8 cellular contexts compared by ENCODE assay signal in genomic region chr21:36059823-36060158, GRCh38. TPM values are rescaled to one million over a fixed set of nuclear protein-coding genes. Genes with fewer than 3 reads are reported as not detected.
DNase-seq lines count a peak whose midpoint lies in the region; ATAC-seq and TF ChIP-seq lines count a peak whose summit lies in the region.

No MANE protein-coding gene starts in this region.

- no peaks in the 10 kb centered on the region for H3K9me3 Mint-ChIP-seq in activated T-helper 1 cell treated with anti-CD3 and anti-CD28 coated beads, Interleukin-12 subunit alpha, Interleukin-12 subunit beta, Interleukin-2, Interleukin-4 antibody, amounts not matched to agents 30 ng/mL and 10 ng/mL and 1 ng/mL, durations not matched to agents 14 hours and 24 hours and 36 hours

- H3K27ac Mint-ChIP-seq in activated T-helper 1 cell treated with anti-CD3 and anti-CD28 coated beads, Interleukin-12 subunit alpha, Interleukin-12 subunit beta, Interleukin-2, Interleukin-4 antibody, amounts not matched to agents 30 ng/mL and 10 ng/mL and 1 ng/mL, durations not matched to agents 14 hours and 24 hours and 36 hours: peak overlapping the region; percentile 98

- H3K4me3 Mint-ChIP-seq in activated T-helper 1 cell treated with anti-CD3 and anti-CD28 coated beads, Interleukin-12 subunit alpha, Interleukin-12 subunit beta, Interleukin-2, Interleukin-4 antibody, amounts not matched to agents 30 ng/mL and 10 ng/mL and 1 ng/mL, durations not matched to agents 14 hours and 24 hours and 36 hours: peak overlapping the region; percentile 93

- H3K4me3 ChIP-seq in GM12875 (ENCODE audit: low read depth, low read length) (peak overlapping the region; percentile 81), gastrocnemius medialis (peak overlapping the region; percentile 74 to 95 (median 86))

- in situ Hi-C loops in gastrocnemius medialis (cut with MboI; ENCODE audit: low sequenced_read_pairs in 4 of 4): no loop called here

- H3K27me3 Mint-ChIP-seq in activated T-helper 1 cell treated with anti-CD3 and anti-CD28 coated beads, Interleukin-12 subunit alpha, Interleukin-12 subunit beta, Interleukin-2, Interleukin-4 antibody, amounts not matched to agents 30 ng/mL and 10 ng/mL and 1 ng/mL, durations not matched to agents 14 hours and 24 hours and 36 hours (ENCODE audit: insufficient read depth): peaks cover 3% of the 10 kb centered on the region

- H3K4me1 ChIP-seq in gastrocnemius medialis: peaks cover 22 to 26% of the 10 kb centered on the region in 2 donors

- intact Hi-C loops in activated T-helper 1 cell treated with anti-CD3 and anti-CD28 coated beads, Interleukin-12 subunit alpha, Interleukin-12 subunit beta, Interleukin-2, Interleukin-4 antibody, amounts not matched to agents 30 ng/mL and 10 ng/mL and 1 ng/mL, durations not matched to agents 14 hours and 24 hours and 36 hours (cut with micrococcal nuclease): loop anchor here (1.0 to 10.0 kb wide), 10 partner anchors 10 to 1172 kb away; partner anchors contain the start of genes CBR3, CHAF1B, DOP1B and MORC3
- intact Hi-C loops in left ventricle myocardium superior (cut with micrococcal nuclease) (loop anchor here (10.0 kb wide), 1 partner anchor 55 kb away; no protein-coding TSS in a partner anchor), gastrocnemius medialis (cut with DNase I; ENCODE audit: low total_unique reads) (loop anchor here (1.0 to 10.0 kb wide), 2 partner anchors 143 to 1445 kb away; partner anchors contain the start of gene RCAN1)

- peaks cover 34% of the 10 kb centered on the region for H3K36me3 Mint-ChIP-seq in activated T-helper 1 cell treated with anti-CD3 and anti-CD28 coated beads, Interleukin-12 subunit alpha, Interleukin-12 subunit beta, Interleukin-2, Interleukin-4 antibody, amounts not matched to agents 30 ng/mL and 10 ng/mL and 1 ng/mL, durations not matched to agents 14 hours and 24 hours and 36 hours (ENCODE audit: low read depth)

- H3K36me3 ChIP-seq in gastrocnemius medialis: peaks cover 0 to 25% of the 10 kb centered on the region in 2 donors

- H3K4me1 Mint-ChIP-seq in activated T-helper 1 cell treated with anti-CD3 and anti-CD28 coated beads, Interleukin-12 subunit alpha, Interleukin-12 subunit beta, Interleukin-2, Interleukin-4 antibody, amounts not matched to agents 30 ng/mL and 10 ng/mL and 1 ng/mL, durations not matched to agents 14 hours and 24 hours and 36 hours (ENCODE audit: low read depth): peaks cover 22% of the 10 kb centered on the region

- H3K27me3 ChIP-seq in gastrocnemius medialis: no peaks in the 10 kb centered on the region

- DNase-seq in HPDE6-E6E7 (ENCODE audit: extremely low spot score): peak; percentile 21
- DNase-seq in activated T-helper 1 cell treated with anti-CD3 and anti-CD28 coated beads, Interleukin-12 subunit alpha, Interleukin-12 subunit beta, Interleukin-2, Interleukin-4 antibody, amounts not matched to agents 30 ng/mL and 10 ng/mL and 1 ng/mL, durations not matched to agents 14 hours and 24 hours and 36 hours (ENCODE audit: low spot score): no peak
- no peak for DNase-seq in left ventricle myocardium superior
- peak; percentile 6 to 40 for DNase-seq in gastrocnemius medialis
- no peak for DNase-seq in GDM1 (lab: John Stamatoyannopoulos, UW)
- DNase-seq in NCI-H1092 (lab: John Stamatoyannopoulos, UW): no peak

- ATAC-seq in GM21529 (IDR thresholded peaks at IDR 0.05; ENCODE audit: unreplicated experiment) (peak; percentile 39), left ventricle myocardium superior (peak; percentile 52), gastrocnemius medialis (peak; percentile 26 to 39)

- H3K27ac ChIP-seq in gastrocnemius medialis: peak overlapping the region; percentile 89 to 95 (median 94)

- TF ChIP-seq CTCF in GM12875 (IDR thresholded peaks at IDR 0.05; ENCODE audit: borderline replicate concordance, insufficient read depth, low read depth, low read length) (no peak), gastrocnemius medialis (IDR thresholded peaks at IDR 0.05 in 4 of 5, conservative IDR thresholded peaks at IDR 0.05 in 1 of 5) (no peak)

- H3K9me3 ChIP-seq in gastrocnemius medialis: no peaks in the 10 kb centered on the region

- no peak for TF ChIP-seq POLR2A in gastrocnemius medialis (IDR thresholded peaks at IDR 0.05)

RNA-seq across cellular contexts. Expression of gene SETD4, which starts 0.5 kb away (rescaled TPM):
- 21.9 and 22.0 TPM in 2 replicates for total RNA-seq in activated T-helper 1 cell treated with anti-CD3 and anti-CD28 coated beads, Interleukin-12 subunit alpha, Interleukin-12 subunit beta, Interleukin-2, Interleukin-4 antibody, amounts not matched to agents 30 ng/mL and 10 ng/mL and 1 ng/mL, durations not matched to agents 14 hours and 24 hours and 36 hours
- 10.3 TPM for total RNA-seq in left ventricle myocardium superior
- 10 to 100 TPM in 3 of 4 donors, 1 to 10 TPM in 1; 5.9 to 21.7 (median 16.7) TPM for total RNA-seq in gastrocnemius medialis

RNA-seq across cellular contexts. Expression of gene CBR1, which starts 10.0 kb away (rescaled TPM):
- 62.7 and 62.8 TPM in 2 replicates for total RNA-seq in activated T-helper 1 cell treated with anti-CD3 and anti-CD28 coated beads, Interleukin-12 subunit alpha, Interleukin-12 subunit beta, Interleukin-2, Interleukin-4 antibody, amounts not matched to agents 30 ng/mL and 10 ng/mL and 1 ng/mL, durations not matched to agents 14 hours and 24 hours and 36 hours
- total RNA-seq in left ventricle myocardium superior (25.8 TPM), gastrocnemius medialis (10 to 100 TPM; 44.8 to 73.9 (median 66.4) TPM)

Comparison
In these comparisons a context has a peak if more than half of its experiments do, and no peak if none do; other contexts are left out.
1. DNase-seq: peak in HPDE6-E6E7 (single experiment) and gastrocnemius medialis (2 of 2); none in activated T-helper 1 cell treated with anti-CD3 and anti-CD28 coated beads, Interleukin-12 subunit alpha, Interleukin-12 subunit beta, Interleukin-2, Interleukin-4 antibody, amounts not matched to agents 30 ng/mL and 10 ng/mL and 1 ng/mL, durations not matched to agents 14 hours and 24 hours and 36 hours (single experiment), left ventricle myocardium superior (single experiment), GDM1 (single experiment) and NCI-H1092 (single experiment).
2. Peak in every context shown above with its lines, with median percentiles within 50 percentile points of each other: ATAC-seq.